In the genomic region with DNA sequence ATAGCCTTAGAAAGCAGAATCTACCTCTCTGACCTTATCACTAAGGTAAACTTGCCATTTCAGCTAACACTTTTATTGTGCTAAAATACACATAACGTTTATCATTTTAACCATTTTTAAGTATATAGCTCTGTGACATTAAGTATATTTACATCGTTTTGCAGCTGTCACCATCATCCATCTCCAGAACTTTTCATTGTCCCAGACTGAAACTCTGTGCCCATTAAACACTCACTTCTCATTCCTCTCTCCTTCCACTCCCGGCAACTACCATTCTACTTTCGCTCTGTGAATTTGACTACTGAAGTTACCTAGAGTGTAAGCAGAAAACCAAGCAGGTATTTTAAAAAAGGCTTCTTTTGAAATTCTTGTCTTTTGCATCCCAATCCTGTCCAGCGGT, we compare ENCODE assay signal across 8 cellular contexts. TPM values are rescaled to one million over a fixed set of nuclear protein-coding genes. Genes with fewer than 3 reads are reported as not detected.
A peak's percentile ranks its signal among the peaks of the same experiment; 100 is the strongest.
DNase-seq lines count a peak whose midpoint lies in the region; ATAC-seq and TF ChIP-seq lines count a peak whose summit lies in the region.

No MANE protein-coding gene starts in this region.

- peak overlapping the region; percentile 98 for H3K4me3 Mint-ChIP-seq in T-helper 1 cell treated with Interleukin-12 subunit alpha and Interleukin-12 subunit beta and Interleukin-4 antibody, amounts not matched to agents 30 μg/mL and 1 μg/mL, for 36 hours

- H3K27me3 ChIP-seq in SU-DHL-6 (ENCODE audit: low read length) (no peaks in the 10 kb centered on the region), skeletal muscle tissue (ENCODE audit: control insufficient read depth in 3 of 3, insufficient read depth in 3 of 3, low read length in 3 of 3) (no peaks in the 10 kb centered on the region)

- peaks cover 11% of the 10 kb centered on the region for H3F3A ChIP-seq in SU-DHL-6 (ENCODE audit: insufficient read depth)

- H3K9ac ChIP-seq in SU-DHL-6 (ENCODE audit: low read length) (peak overlapping the region; percentile 80), skeletal muscle tissue (ENCODE audit: low read depth in 1 of 3, low read length in 3 of 3) (peak overlapping the region; percentile 87 to 96 (median 92))

- peaks cover 23% of the 10 kb centered on the region for H3K36me3 Mint-ChIP-seq in T-helper 1 cell treated with Interleukin-12 subunit alpha and Interleukin-12 subunit beta and Interleukin-4 antibody, amounts not matched to agents 30 μg/mL and 1 μg/mL, for 36 hours (ENCODE audit: low read depth)

- H3K9me3 Mint-ChIP-seq in T-helper 1 cell treated with Interleukin-12 subunit alpha and Interleukin-12 subunit beta and Interleukin-4 antibody, amounts not matched to agents 30 μg/mL and 1 μg/mL, for 36 hours: no peaks in the 10 kb centered on the region

- H3K79me2 ChIP-seq in SU-DHL-6 (ENCODE audit: insufficient read depth, low read length): peaks cover 59% of the 10 kb centered on the region

- H3K27ac ChIP-seq in SU-DHL-6 (ENCODE audit: low read depth, low read length) (no peak overlapping the region), skeletal muscle tissue (ENCODE audit: low read depth, low read length) (no peak overlapping the region)

- no peaks in the 10 kb centered on the region for H3K27me3 Mint-ChIP-seq in T-helper 1 cell treated with Interleukin-12 subunit alpha and Interleukin-12 subunit beta and Interleukin-4 antibody, amounts not matched to agents 30 μg/mL and 1 μg/mL, for 36 hours (ENCODE audit: low read depth)

- no peaks in the 10 kb centered on the region; the same call in 1 of the 2 replicates for H4K20me1 ChIP-seq in SU-DHL-6 (ENCODE audit: low read depth, low read length)

- H3K27ac Mint-ChIP-seq in T-helper 1 cell treated with Interleukin-12 subunit alpha and Interleukin-12 subunit beta and Interleukin-4 antibody, amounts not matched to agents 30 μg/mL and 1 μg/mL, for 36 hours: peak overlapping the region; percentile 60

- no peak for DNase-seq in T-helper 1 cell
- no peak for DNase-seq in fibroblast of pulmonary artery (ENCODE audit: low read depth)
- no peak for DNase-seq in NCI-H128 (lab: John Stamatoyannopoulos, UW; ENCODE audit: unreplicated experiment)

- peak overlapping the region; percentile 82 for H3K4me2 ChIP-seq in SU-DHL-6 (ENCODE audit: low read depth, low read length, poor library complexity, severe bottlenecking)

- peaks cover 49% of the 10 kb centered on the region for H3K4me1 Mint-ChIP-seq in T-helper 1 cell treated with Interleukin-12 subunit alpha and Interleukin-12 subunit beta and Interleukin-4 antibody, amounts not matched to agents 30 μg/mL and 1 μg/mL, for 36 hours (ENCODE audit: low read depth)

- H3K9me2 ChIP-seq in SU-DHL-6 (replicated peaks; ENCODE audit: insufficient read depth, low read length): no peaks in the 10 kb centered on the region

- H3K4me3 ChIP-seq in SU-DHL-6 (ENCODE audit: insufficient read depth, low read length, poor library complexity, severe bottlenecking): peak overlapping the region; percentile 96
- H3K4me3 ChIP-seq in fibroblast of pulmonary artery (replicated peaks; ENCODE audit: low read depth, low read length): peak overlapping the region; percentile 69
- H3K4me3 ChIP-seq in skeletal muscle tissue (ENCODE audit: low read length in 3 of 3): peak overlapping the region; percentile 76 to 92 (median 89)

- no peak overlapping the region for H2AFZ ChIP-seq in SU-DHL-6 (ENCODE audit: low read depth, low read length, severe bottlenecking)

- peaks cover 16 to 25% (median 18%) of the 10 kb centered on the region in 3 donors for H3K4me1 ChIP-seq in skeletal muscle tissue (ENCODE audit: control insufficient read depth in 3 of 3, insufficient read depth in 3 of 3, low read length in 3 of 3)

- ATAC-seq in HG02840 (IDR thresholded peaks at IDR 0.05; ENCODE audit: low FRiP score, unreplicated experiment) (no peak), GM18867 (IDR thresholded peaks at IDR 0.05; ENCODE audit: unreplicated experiment) (no peak)

- H3K9me3 ChIP-seq in SU-DHL-6 (ENCODE audit: insufficient read depth, low read length) (no peaks in the 10 kb centered on the region), skeletal muscle tissue (ENCODE audit: control insufficient read depth in 3 of 3, low read length in 3 of 3) (no peaks in the 10 kb centered on the region)

- TF ChIP-seq CTCF in SU-DHL-6 (IDR thresholded peaks at IDR 0.05; ENCODE audit: insufficient read depth, low read length, poor library complexity, severe bottlenecking) (no peak), fibroblast of pulmonary artery (IDR thresholded peaks at IDR 0.05; ENCODE audit: low read length, missing control alignments) (no peak)

- H3K36me3 ChIP-seq in SU-DHL-6 (ENCODE audit: low read length) (peaks cover 3% of the 10 kb centered on the region; the same call in 1 of the 2 replicates), skeletal muscle tissue (ENCODE audit: control insufficient read depth in 3 of 3, insufficient read depth in 3 of 3, low read length in 3 of 3) (peaks cover 4 to 7% (median 6%) of the 10 kb centered on the region in 3 donors)

RNA-seq across cellular contexts. Expression of gene DDX50, which starts 1.3 kb away (rescaled TPM):
- 42.3 TPM for total RNA-seq in skeletal muscle tissue

RNA-seq across cellular contexts. Expression of gene DDX21, which starts 53.6 kb away (rescaled TPM):
- total RNA-seq in skeletal muscle tissue: 24.5 TPM
